Comparison of ENCODE assay signal across 25 cellular contexts in the genomic region with DNA sequence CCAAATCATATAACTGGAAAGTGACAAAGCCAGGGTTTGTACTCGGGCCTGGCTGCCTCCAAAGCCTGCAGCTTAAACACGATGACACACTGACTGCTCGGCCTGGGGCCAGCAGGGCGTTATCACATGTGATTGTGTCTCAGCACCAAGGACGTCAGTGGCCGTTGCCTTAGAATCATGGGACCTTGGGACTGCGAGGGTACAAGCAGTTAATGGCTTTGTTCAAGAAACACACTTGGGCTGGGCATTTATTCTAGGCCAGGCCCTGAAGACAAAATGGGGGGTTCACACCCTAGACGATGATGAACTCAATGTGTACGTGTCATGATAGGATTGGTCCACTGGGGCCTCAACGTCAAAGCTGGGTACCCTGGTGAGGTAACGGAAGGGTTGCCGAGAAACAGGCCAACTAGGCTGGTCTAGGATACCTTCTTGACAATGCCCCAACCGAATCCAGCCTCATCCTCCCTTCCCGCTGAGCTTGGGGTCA. TPM values are rescaled to one million over a fixed set of nuclear protein-coding genes. Genes with fewer than 3 reads are reported as not detected.
DNase-seq lines count a peak whose midpoint lies in the region; ATAC-seq and TF ChIP-seq lines count a peak whose summit lies in the region.
"Had no signal": no experiment of that assay in that cellular context is flagged by ENCODE, and none has a peak within 500 bp of the region (broad histone marks: within the 10 kb centered on the region; RNA-seq: fewer than 3 reads in every experiment).

No MANE protein-coding gene starts in this region.

- peaks cover 100% of the 10 kb centered on the region for H4K20me1 ChIP-seq in smooth muscle cell (ENCODE audit: low read depth)

- no peaks in the 10 kb centered on the region for H3F3A ChIP-seq in smooth muscle cell (ENCODE audit: low read depth)

- H3K36me3 Mint-ChIP-seq in chondrocyte (ENCODE audit: low read depth): peaks cover 5% of the 10 kb centered on the region
- H3K36me3 Mint-ChIP-seq: activated naive CD4-positive, alpha-beta T cell treated with anti-CD3 and anti-CD28 coated beads, Interleukin-2, amount 50 U/mL, for 24 hours; stimulated activated effector memory CD8-positive, alpha-beta T cell treated with anti-CD3 and anti-CD28 coated beads, Interleukin-12 subunit alpha, Interleukin-12 subunit beta, amount 100 ng/mL, for 72 hours had no signal

- no peak for ATAC-seq in GM19455 (IDR thresholded peaks at IDR 0.05; ENCODE audit: unreplicated experiment)
- ATAC-seq: A549; effector memory CD8-positive, alpha-beta T cell; esophagus mucosa; stimulated activated effector memory CD8-positive, alpha-beta T cell treated with anti-CD3 and anti-CD28 coated beads, Interleukin-12 subunit alpha, Interleukin-12 subunit beta, amount 100 ng/mL, for 72 hours had no signal

- peaks cover 50% of the 10 kb centered on the region for H3K4me1 Mint-ChIP-seq in chondrocyte (ENCODE audit: low read depth)

- H3K4me3 Mint-ChIP-seq in chondrocyte (ENCODE audit: unreplicated experiment): no peak overlapping the region
- H3K4me3 Mint-ChIP-seq: activated naive CD4-positive, alpha-beta T cell treated with anti-CD3 and anti-CD28 coated beads, Interleukin-2, amount 50 U/mL, for 24 hours; activated T-helper 1 cell treated with anti-CD3 and anti-CD28 coated beads, Interleukin-12 subunit alpha, Interleukin-12 subunit beta, Interleukin-2, Interleukin-4 antibody, amounts not matched to agents 30 ng/mL and 10 ng/mL and 1 ng/mL, durations not matched to agents 14 hours and 24 hours and 36 hours; effector memory CD8-positive, alpha-beta T cell; nephron progenitor cell; stimulated activated effector memory CD8-positive, alpha-beta T cell treated with anti-CD3 and anti-CD28 coated beads, Interleukin-12 subunit alpha, Interleukin-12 subunit beta, amount 100 ng/mL, for 72 hours had no signal

- no peaks in the 10 kb centered on the region for H3K9me3 Mint-ChIP-seq in chondrocyte (ENCODE audit: low read depth)
- H3K9me3 Mint-ChIP-seq: activated naive CD4-positive, alpha-beta T cell treated with anti-CD3 and anti-CD28 coated beads, Interleukin-2, amount 50 U/mL, for 24 hours; activated T-helper 1 cell treated with anti-CD3 and anti-CD28 coated beads, Interleukin-12 subunit alpha, Interleukin-12 subunit beta, Interleukin-2, Interleukin-4 antibody, amounts not matched to agents 30 ng/mL and 10 ng/mL and 1 ng/mL, durations not matched to agents 14 hours and 24 hours and 36 hours; effector memory CD8-positive, alpha-beta T cell; nephron progenitor cell; stimulated activated effector memory CD8-positive, alpha-beta T cell treated with anti-CD3 and anti-CD28 coated beads, Interleukin-12 subunit alpha, Interleukin-12 subunit beta, amount 100 ng/mL, for 72 hours had no signal

- DNase-seq in Ammon's horn (ENCODE audit: low spot score) (peak; percentile 50), coronary artery (ENCODE audit: low spot score) (no peak), right atrium auricular region (ENCODE audit: low spot score) (peak; percentile 95), smooth muscle cell (lab: John Stamatoyannopoulos, UW; ENCODE audit: unreplicated experiment) (no peak), NCI-H1694 treated with DMSO at 0.1 percent for 48 hours (lab: John Stamatoyannopoulos, UW) (no peak), ACHN (no peak), chondrocyte (ENCODE audit: low spot score) (no peak)
- DNase-seq: activated CD4-positive, alpha-beta T cell treated with anti-CD3 and anti-CD28 coated beads for 4 hours; Calu3; effector memory CD8-positive, alpha-beta T cell; glutamatergic neuron; NCI-H1092; NCI-H2029; NCI-H345; nephron progenitor cell; OCI-M1; stimulated activated CD4-positive, alpha-beta T cell treated with anti-CD3 and anti-CD28 coated beads, Interleukin-1b, Interleukin-23, amount 100 ng/mL, for 48 hours; SW 1271; thyroid gland had no signal

- WGBS in smooth muscle cell (ENCODE audit: low lambda C conversion rate): 76% methylated on average over 14 of the region's 14 CpGs

- H3K79me2 ChIP-seq in smooth muscle cell (ENCODE audit: low read depth): peaks cover 96% of the 10 kb centered on the region

- H3K9ac ChIP-seq in smooth muscle cell (ENCODE audit: low read depth): no peak overlapping the region

- H3K36me3 ChIP-seq in right atrium auricular region (no peaks in the 10 kb centered on the region), smooth muscle cell (ENCODE audit: low read depth) (no peaks in the 10 kb centered on the region)
- H3K36me3 ChIP-seq: thyroid gland had no signal

- no peak overlapping the region for H2AFZ ChIP-seq in smooth muscle cell (ENCODE audit: low read depth)

- no peaks in the 10 kb centered on the region for H3K27me3 Mint-ChIP-seq in chondrocyte (ENCODE audit: low read depth)

- no peak overlapping the region for H3K27ac Mint-ChIP-seq in chondrocyte (ENCODE audit: unreplicated experiment)
- H3K27ac Mint-ChIP-seq: activated naive CD4-positive, alpha-beta T cell treated with anti-CD3 and anti-CD28 coated beads, Interleukin-2, amount 50 U/mL, for 24 hours; activated T-helper 1 cell treated with anti-CD3 and anti-CD28 coated beads, Interleukin-12 subunit alpha, Interleukin-12 subunit beta, Interleukin-2, Interleukin-4 antibody, amounts not matched to agents 30 ng/mL and 10 ng/mL and 1 ng/mL, durations not matched to agents 14 hours and 24 hours and 36 hours; effector memory CD8-positive, alpha-beta T cell; stimulated activated effector memory CD8-positive, alpha-beta T cell treated with anti-CD3 and anti-CD28 coated beads, Interleukin-12 subunit alpha, Interleukin-12 subunit beta, amount 100 ng/mL, for 72 hours had no signal

- TF ChIP-seq CTCF in coronary artery (IDR thresholded peaks at IDR 0.05) (no peak), right atrium auricular region (IDR thresholded peaks at IDR 0.05) (no peak), smooth muscle cell (IDR thresholded peaks at IDR 0.05; ENCODE audit: borderline replicate concordance, insufficient read depth, poor library complexity, severe bottlenecking) (no peak), chondrocyte (IDR thresholded peaks at IDR 0.05) (no peak)

- no peak overlapping the region for H3K4me2 ChIP-seq in smooth muscle cell
- H3K4me2 ChIP-seq: A549 had no signal

- peaks cover 0 to 65% of the 10 kb centered on the region in 2 donors for H3K4me1 ChIP-seq in right atrium auricular region
- H3K4me1 ChIP-seq in smooth muscle cell (ENCODE audit: low read depth): peaks cover 14% of the 10 kb centered on the region

- in situ Hi-C loops in ACHN (cut with HindIII; ENCODE audit: low pct_ligation_motif_present, low pct_unique_long_range_greater_than_20kb, low sequenced_read_pairs): no loop called here

- H3K9me3 ChIP-seq in right atrium auricular region (no peaks in the 10 kb centered on the region), smooth muscle cell (replicated peaks; ENCODE audit: low read depth) (no peaks in the 10 kb centered on the region)
- H3K9me3 ChIP-seq: A549, thyroid gland had no signal

- no peak overlapping the region for H3K4me3 ChIP-seq in coronary artery
- no peak overlapping the region for H3K4me3 ChIP-seq in right atrium auricular region
- no peak overlapping the region for H3K4me3 ChIP-seq in smooth muscle cell
- H3K4me3 ChIP-seq: A549, thyroid gland had no signal

- H3K27ac ChIP-seq in coronary artery (peak overlapping the region; percentile 11 to 63), right atrium auricular region (peak overlapping the region; percentile 50 to 79), smooth muscle cell (ENCODE audit: low read depth) (peak overlapping the region; percentile 30)
- H3K27ac ChIP-seq: thyroid gland had no signal

- H3K27me3 ChIP-seq in right atrium auricular region: no peaks in the 10 kb centered on the region
- H3K27me3 ChIP-seq in smooth muscle cell (ENCODE audit: low read depth): no peaks in the 10 kb centered on the region
- H3K27me3 ChIP-seq: thyroid gland had no signal

RNA-seq across cellular contexts. Expression of a gene that starts 13.0 kb away (rescaled TPM):
- total RNA-seq in right atrium auricular region: 10 to 100 TPM in 1 of 2 donors, 1 to 10 TPM in 1; 7.2 to 13.9 TPM
- 36.5 and 36.7 TPM in 2 replicates for total RNA-seq in smooth muscle cell
- polyA plus RNA-seq in smooth muscle cell: 39.4 and 43.7 TPM in 2 replicates
- 48.9 to 81.1 TPM (median 75.7 TPM) in 3 replicates for total RNA-seq in chondrocyte

Comparison
In these comparisons a context has a peak if more than half of its experiments do, and no peak if none do; other contexts are left out.
1. DNase-seq: peak in Ammon's horn (single experiment) and right atrium auricular region (single experiment); none in coronary artery (single experiment), smooth muscle cell (single experiment), NCI-H1694 treated with DMSO at 0.1 percent for 48 hours (single experiment), ACHN (single experiment) and chondrocyte (single experiment).
2. Peak in every context shown above with its lines, with median percentiles within 50 percentile points of each other: H3K27ac ChIP-seq.